In the genomic region with DNA sequence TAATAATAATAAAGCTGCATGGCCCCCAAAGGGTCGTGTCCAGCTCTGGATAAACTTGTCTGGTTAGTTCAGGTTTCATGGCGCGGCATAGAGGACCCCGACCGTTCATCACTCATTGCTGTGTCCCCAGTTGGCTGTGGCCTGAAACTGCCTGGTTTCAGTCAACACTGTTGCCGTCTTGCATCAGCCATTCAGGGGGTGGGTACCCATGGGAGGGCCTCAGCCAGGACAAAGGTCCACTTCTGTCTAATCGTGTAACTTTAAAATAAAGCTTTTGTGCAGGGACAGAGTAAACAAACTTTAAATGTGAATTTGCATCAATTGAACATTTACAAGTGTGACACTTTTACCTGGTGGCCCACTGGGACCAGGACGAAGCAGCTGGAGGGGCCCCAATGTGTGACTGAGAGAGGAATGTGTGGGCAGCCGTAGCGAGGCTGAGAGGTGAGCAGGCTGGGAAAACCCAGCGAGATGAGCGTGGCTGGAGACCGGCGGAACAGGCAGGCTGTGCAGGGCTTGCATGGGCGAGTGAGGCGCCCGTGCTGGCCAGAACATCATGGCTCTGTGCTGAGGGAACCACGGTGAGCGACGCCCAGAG, we compare ENCODE assay signal across 1 cellular context.
A peak's percentile ranks its signal among the peaks of the same experiment; 100 is the strongest.
TF ChIP-seq lines count a peak whose summit lies in the region.

No MANE protein-coding gene starts in this region.

TF ChIP-seq in HepG2, 621 proteins besides CTCF, POLR2A, EP300 and RAD21 (continued from another document and continues in another):
- TF ChIP-seq, protein P1, sequence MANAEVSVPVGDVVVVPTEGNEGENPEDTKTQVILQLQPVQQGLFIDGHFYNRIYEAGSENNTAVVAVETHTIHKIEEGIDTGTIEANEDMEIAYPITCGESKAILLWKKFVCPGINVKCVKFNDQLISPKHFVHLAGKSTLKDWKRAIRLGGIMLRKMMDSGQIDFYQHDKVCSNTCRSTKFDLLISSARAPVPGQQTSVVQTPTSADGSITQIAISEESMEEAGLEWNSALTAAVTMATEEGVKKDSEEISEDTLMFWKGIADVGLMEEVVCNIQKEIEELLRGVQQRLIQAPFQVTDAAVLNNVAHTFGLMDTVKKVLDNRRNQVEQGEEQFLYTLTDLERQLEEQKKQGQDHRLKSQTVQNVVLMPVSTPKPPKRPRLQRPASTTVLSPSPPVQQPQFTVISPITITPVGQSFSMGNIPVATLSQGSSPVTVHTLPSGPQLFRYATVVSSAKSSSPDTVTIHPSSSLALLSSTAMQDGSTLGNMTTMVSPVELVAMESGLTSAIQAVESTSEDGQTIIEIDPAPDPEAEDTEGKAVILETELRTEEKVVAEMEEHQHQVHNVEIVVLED (CRISPR knock-in tag; IDR thresholded peaks at IDR 0.05; ENCODE audit: borderline replicate concordance): peak; percentile 51; the same call in 1 of the 2 replicates
- TF ChIP-seq, protein P2, sequence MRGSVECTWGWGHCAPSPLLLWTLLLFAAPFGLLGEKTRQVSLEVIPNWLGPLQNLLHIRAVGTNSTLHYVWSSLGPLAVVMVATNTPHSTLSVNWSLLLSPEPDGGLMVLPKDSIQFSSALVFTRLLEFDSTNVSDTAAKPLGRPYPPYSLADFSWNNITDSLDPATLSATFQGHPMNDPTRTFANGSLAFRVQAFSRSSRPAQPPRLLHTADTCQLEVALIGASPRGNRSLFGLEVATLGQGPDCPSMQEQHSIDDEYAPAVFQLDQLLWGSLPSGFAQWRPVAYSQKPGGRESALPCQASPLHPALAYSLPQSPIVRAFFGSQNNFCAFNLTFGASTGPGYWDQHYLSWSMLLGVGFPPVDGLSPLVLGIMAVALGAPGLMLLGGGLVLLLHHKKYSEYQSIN (CRISPR knock-in tag; IDR thresholded peaks at IDR 0.05; ENCODE audit: borderline replicate concordance): no peak
- TF ChIP-seq, protein P3, sequence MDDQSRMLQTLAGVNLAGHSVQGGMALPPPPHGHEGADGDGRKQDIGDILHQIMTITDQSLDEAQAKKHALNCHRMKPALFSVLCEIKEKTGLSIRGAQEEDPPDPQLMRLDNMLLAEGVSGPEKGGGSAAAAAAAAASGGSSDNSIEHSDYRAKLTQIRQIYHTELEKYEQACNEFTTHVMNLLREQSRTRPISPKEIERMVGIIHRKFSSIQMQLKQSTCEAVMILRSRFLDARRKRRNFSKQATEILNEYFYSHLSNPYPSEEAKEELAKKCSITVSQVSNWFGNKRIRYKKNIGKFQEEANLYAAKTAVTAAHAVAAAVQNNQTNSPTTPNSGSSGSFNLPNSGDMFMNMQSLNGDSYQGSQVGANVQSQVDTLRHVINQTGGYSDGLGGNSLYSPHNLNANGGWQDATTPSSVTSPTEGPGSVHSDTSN (CRISPR knock-in tag; IDR thresholded peaks at IDR 0.05; ENCODE audit: borderline replicate concordance): no peak
- TF ChIP-seq SOX5 (CRISPR knock-in tag; IDR thresholded peaks at IDR 0.05; ENCODE audit: borderline replicate concordance): peak; percentile 96
- TF ChIP-seq, protein P4, sequence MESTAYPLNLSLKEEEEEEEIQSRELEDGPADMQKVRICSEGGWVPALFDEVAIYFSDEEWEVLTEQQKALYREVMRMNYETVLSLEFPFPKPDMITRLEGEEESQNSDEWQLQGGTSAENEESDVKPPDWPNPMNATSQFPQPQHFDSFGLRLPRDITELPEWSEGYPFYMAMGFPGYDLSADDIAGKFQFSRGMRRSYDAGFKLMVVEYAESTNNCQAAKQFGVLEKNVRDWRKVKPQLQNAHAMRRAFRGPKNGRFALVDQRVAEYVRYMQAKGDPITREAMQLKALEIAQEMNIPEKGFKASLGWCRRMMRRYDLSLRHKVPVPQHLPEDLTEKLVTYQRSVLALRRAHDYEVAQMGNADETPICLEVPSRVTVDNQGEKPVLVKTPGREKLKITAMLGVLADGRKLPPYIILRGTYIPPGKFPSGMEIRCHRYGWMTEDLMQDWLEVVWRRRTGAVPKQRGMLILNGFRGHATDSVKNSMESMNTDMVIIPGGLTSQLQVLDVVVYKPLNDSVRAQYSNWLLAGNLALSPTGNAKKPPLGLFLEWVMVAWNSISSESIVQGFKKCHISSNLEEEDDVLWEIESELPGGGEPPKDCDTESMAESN (CRISPR knock-in tag; conservative IDR thresholded peaks at IDR 0.05): peak; percentile 71; the same call in 1 of the 2 replicates
- no peak for TF ChIP-seq PTBP1 (IDR thresholded peaks at IDR 0.05; ENCODE audit: low read depth, low read length, poor library complexity, severe bottlenecking)
- TF ChIP-seq KDM1A (CRISPR knock-in tag; IDR thresholded peaks at IDR 0.05): peak; percentile 70
- TF ChIP-seq, protein P5, sequence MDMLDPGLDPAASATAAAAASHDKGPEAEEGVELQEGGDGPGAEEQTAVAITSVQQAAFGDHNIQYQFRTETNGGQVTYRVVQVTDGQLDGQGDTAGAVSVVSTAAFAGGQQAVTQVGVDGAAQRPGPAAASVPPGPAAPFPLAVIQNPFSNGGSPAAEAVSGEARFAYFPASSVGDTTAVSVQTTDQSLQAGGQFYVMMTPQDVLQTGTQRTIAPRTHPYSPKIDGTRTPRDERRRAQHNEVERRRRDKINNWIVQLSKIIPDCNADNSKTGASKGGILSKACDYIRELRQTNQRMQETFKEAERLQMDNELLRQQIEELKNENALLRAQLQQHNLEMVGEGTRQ (IDR thresholded peaks at IDR 0.05; ENCODE audit: low read depth, low read length): no peak
- TF ChIP-seq, protein P5 (CRISPR knock-in tag; IDR thresholded peaks at IDR 0.05; ENCODE audit: borderline replicate concordance): no peak; the same call in 1 of the 2 replicates
- peak; percentile 38; the same call in 1 of the 2 replicates for TF ChIP-seq SIX1 (CRISPR knock-in tag; IDR thresholded peaks at IDR 0.05; ENCODE audit: borderline replicate concordance)
- TF ChIP-seq, protein P6, sequence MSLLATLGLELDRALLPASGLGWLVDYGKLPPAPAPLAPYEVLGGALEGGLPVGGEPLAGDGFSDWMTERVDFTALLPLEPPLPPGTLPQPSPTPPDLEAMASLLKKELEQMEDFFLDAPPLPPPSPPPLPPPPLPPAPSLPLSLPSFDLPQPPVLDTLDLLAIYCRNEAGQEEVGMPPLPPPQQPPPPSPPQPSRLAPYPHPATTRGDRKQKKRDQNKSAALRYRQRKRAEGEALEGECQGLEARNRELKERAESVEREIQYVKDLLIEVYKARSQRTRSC (CRISPR knock-in tag; IDR thresholded peaks at IDR 0.05; ENCODE audit: low read depth): peak; percentile 97; the same call in 1 of the 2 replicates
- peak; percentile 54; the same call in 1 of the 2 replicates for TF ChIP-seq ETV5 (CRISPR knock-in tag; IDR thresholded peaks at IDR 0.05; ENCODE audit: borderline replicate concordance)
- TF ChIP-seq ZNF652 (CRISPR knock-in tag; IDR thresholded peaks at IDR 0.05; ENCODE audit: borderline replicate concordance, low read depth): peak; percentile 55; the same call in 1 of the 2 replicates
- TF ChIP-seq KDM5A (IDR thresholded peaks at IDR 0.05; ENCODE audit: borderline replicate concordance, low read length): peak; percentile 23; the same call in 1 of the 2 replicates
- no peak for TF ChIP-seq TGIF2 (CRISPR knock-in tag; IDR thresholded peaks at IDR 0.05)
- TF ChIP-seq, protein P7, sequence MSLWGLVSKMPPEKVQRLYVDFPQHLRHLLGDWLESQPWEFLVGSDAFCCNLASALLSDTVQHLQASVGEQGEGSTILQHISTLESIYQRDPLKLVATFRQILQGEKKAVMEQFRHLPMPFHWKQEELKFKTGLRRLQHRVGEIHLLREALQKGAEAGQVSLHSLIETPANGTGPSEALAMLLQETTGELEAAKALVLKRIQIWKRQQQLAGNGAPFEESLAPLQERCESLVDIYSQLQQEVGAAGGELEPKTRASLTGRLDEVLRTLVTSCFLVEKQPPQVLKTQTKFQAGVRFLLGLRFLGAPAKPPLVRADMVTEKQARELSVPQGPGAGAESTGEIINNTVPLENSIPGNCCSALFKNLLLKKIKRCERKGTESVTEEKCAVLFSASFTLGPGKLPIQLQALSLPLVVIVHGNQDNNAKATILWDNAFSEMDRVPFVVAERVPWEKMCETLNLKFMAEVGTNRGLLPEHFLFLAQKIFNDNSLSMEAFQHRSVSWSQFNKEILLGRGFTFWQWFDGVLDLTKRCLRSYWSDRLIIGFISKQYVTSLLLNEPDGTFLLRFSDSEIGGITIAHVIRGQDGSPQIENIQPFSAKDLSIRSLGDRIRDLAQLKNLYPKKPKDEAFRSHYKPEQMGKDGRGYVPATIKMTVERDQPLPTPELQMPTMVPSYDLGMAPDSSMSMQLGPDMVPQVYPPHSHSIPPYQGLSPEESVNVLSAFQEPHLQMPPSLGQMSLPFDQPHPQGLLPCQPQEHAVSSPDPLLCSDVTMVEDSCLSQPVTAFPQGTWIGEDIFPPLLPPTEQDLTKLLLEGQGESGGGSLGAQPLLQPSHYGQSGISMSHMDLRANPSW (CRISPR knock-in tag; IDR thresholded peaks at IDR 0.05; ENCODE audit: borderline replicate concordance): peak; percentile 93; the same call in 1 of the 2 replicates
- no peak for TF ChIP-seq GTF3A (CRISPR knock-in tag; conservative IDR thresholded peaks at IDR 0.05)
- TF ChIP-seq, protein P8, sequence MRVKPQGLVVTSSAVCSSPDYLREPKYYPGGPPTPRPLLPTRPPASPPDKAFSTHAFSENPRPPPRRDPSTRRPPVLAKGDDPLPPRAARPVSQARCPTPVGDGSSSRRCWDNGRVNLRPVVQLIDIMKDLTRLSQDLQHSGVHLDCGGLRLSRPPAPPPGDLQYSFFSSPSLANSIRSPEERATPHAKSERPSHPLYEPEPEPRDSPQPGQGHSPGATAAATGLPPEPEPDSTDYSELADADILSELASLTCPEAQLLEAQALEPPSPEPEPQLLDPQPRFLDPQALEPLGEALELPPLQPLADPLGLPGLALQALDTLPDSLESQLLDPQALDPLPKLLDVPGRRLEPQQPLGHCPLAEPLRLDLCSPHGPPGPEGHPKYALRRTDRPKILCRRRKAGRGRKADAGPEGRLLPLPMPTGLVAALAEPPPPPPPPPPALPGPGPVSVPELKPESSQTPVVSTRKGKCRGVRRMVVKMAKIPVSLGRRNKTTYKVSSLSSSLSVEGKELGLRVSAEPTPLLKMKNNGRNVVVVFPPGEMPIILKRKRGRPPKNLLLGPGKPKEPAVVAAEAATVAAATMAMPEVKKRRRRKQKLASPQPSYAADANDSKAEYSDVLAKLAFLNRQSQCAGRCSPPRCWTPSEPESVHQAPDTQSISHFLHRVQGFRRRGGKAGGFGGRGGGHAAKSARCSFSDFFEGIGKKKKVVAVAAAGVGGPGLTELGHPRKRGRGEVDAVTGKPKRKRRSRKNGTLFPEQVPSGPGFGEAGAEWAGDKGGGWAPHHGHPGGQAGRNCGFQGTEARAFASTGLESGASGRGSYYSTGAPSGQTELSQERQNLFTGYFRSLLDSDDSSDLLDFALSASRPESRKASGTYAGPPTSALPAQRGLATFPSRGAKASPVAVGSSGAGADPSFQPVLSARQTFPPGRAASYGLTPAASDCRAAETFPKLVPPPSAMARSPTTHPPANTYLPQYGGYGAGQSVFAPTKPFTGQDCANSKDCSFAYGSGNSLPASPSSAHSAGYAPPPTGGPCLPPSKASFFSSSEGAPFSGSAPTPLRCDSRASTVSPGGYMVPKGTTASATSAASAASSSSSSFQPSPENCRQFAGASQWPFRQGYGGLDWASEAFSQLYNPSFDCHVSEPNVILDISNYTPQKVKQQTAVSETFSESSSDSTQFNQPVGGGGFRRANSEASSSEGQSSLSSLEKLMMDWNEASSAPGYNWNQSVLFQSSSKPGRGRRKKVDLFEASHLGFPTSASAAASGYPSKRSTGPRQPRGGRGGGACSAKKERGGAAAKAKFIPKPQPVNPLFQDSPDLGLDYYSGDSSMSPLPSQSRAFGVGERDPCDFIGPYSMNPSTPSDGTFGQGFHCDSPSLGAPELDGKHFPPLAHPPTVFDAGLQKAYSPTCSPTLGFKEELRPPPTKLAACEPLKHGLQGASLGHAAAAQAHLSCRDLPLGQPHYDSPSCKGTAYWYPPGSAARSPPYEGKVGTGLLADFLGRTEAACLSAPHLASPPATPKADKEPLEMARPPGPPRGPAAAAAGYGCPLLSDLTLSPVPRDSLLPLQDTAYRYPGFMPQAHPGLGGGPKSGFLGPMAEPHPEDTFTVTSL (CRISPR knock-in tag; IDR thresholded peaks at IDR 0.05; ENCODE audit: borderline replicate concordance): peak; percentile 50; the same call in 1 of the 2 replicates
- peak; percentile 72; the same call in 1 of the 2 replicates for TF ChIP-seq RARG (CRISPR knock-in tag; IDR thresholded peaks at IDR 0.05; ENCODE audit: low read depth)
- peak; percentile 60 for TF ChIP-seq ZNF205 (CRISPR knock-in tag; IDR thresholded peaks at IDR 0.05)
- TF ChIP-seq ZNF441 (CRISPR knock-in tag; IDR thresholded peaks at IDR 0.05; ENCODE audit: borderline replicate concordance): 0 out of 2 replicates have a peak, but pooled peaks have one; percentile 37
- peak; percentile 97 for TF ChIP-seq PHF21A (CRISPR knock-in tag; IDR thresholded peaks at IDR 0.05)
- TF ChIP-seq ZNF761 (CRISPR knock-in tag; conservative IDR thresholded peaks at IDR 0.05): peak; percentile 57; the same call in 1 of the 2 replicates
- TF ChIP-seq RFXAP (CRISPR knock-in tag; IDR thresholded peaks at IDR 0.05; ENCODE audit: borderline replicate concordance): peak; percentile 89
- TF ChIP-seq, protein P9, sequence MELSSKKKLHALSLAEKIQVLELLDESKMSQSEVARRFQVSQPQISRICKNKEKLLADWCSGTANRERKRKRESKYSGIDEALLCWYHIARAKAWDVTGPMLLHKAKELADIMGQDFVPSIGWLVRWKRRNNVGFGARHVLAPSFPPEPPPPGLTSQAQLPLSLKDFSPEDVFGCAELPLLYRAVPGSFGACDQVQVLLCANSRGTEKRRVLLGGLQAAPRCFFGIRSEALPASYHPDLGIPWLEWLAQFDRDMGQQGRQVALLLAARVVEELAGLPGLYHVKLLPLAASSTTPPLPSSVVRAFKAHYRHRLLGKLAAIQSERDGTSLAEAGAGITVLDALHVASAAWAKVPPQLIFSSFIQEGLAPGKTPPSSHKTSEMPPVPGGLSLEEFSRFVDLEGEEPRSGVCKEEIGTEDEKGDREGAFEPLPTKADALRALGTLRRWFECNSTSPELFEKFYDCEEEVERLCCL (CRISPR knock-in tag; IDR thresholded peaks at IDR 0.05; ENCODE audit: borderline replicate concordance): no peak
- TF ChIP-seq LCORL (IDR thresholded peaks at IDR 0.05): peak; percentile 52; the same call in 1 of the 2 replicates
- TF ChIP-seq LCORL (CRISPR knock-in tag; IDR thresholded peaks at IDR 0.05): peak; percentile 94
- TF ChIP-seq RXRB (CRISPR knock-in tag; IDR thresholded peaks at IDR 0.05; ENCODE audit: borderline replicate concordance): peak; percentile 92
- TF ChIP-seq ZNF546 (CRISPR knock-in tag; conservative IDR thresholded peaks at IDR 0.05): peak; percentile 89
- TF ChIP-seq, protein P10, sequence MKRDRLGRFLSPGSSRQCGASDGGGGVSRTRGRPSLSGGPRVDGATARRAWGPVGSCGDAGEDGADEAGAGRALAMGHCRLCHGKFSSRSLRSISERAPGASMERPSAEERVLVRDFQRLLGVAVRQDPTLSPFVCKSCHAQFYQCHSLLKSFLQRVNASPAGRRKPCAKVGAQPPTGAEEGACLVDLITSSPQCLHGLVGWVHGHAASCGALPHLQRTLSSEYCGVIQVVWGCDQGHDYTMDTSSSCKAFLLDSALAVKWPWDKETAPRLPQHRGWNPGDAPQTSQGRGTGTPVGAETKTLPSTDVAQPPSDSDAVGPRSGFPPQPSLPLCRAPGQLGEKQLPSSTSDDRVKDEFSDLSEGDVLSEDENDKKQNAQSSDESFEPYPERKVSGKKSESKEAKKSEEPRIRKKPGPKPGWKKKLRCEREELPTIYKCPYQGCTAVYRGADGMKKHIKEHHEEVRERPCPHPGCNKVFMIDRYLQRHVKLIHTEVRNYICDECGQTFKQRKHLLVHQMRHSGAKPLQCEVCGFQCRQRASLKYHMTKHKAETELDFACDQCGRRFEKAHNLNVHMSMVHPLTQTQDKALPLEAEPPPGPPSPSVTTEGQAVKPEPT (CRISPR knock-in tag; IDR thresholded peaks at IDR 0.05; ENCODE audit: low read depth): peak; percentile 91; the same call in 1 of the 2 replicates
- peak; percentile 64 for TF ChIP-seq KAT7 (CRISPR knock-in tag; IDR thresholded peaks at IDR 0.05; ENCODE audit: borderline replicate concordance)
